Comparison of ENCODE assay signal across 27 cellular contexts in the genomic region with DNA sequence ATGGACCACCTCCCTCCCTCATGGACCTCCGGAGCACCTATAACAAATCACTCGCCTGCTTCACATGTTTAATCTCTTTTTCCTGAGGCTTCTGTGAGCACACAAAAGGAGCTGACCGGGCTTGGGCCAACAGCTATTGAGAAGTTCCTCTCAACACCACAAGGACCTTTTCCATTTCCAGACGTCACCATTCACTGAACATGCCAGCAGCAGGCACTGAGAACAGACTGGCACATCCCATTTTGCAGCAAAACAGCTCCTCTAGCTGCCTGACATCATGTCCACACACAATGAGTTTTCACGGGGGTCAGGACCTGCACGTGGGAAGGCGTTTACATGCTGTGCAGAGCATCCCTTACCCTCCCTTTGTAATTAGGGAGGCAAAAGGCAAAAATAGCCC. TPM values are rescaled to one million over a fixed set of nuclear protein-coding genes. Genes with fewer than 3 reads are reported as not detected.
DNase-seq lines count a peak whose midpoint lies in the region; ATAC-seq, FAIRE-seq and TF ChIP-seq lines count a peak whose summit lies in the region.
"Had no signal": no experiment of that assay in that cellular context is flagged by ENCODE, and none has a peak within 500 bp of the region (broad histone marks: within the 10 kb centered on the region; RNA-seq: fewer than 3 reads in every experiment).

No MANE protein-coding gene starts in this region.

- H3K4me3 ChIP-seq in bronchial epithelial cell (ENCODE audit: low read depth, low read length): no peak overlapping the region
- no peak overlapping the region for H3K4me3 ChIP-seq in thyroid gland (replicated peaks in 1 of 3)
- H3K4me3 ChIP-seq: BLaER1, GM12878 had no signal

- no peaks in the 10 kb centered on the region for H3K36me3 ChIP-seq in bronchial epithelial cell (ENCODE audit: control insufficient read depth, insufficient read depth, low read length)
- no peaks in the 10 kb centered on the region for H3K36me3 ChIP-seq in thyroid gland
- H3K36me3 ChIP-seq: BE2C, BLaER1 had no signal

- no peaks in the 10 kb centered on the region for H3K4me1 Mint-ChIP-seq in type B pancreatic cell (ENCODE audit: unreplicated experiment)
- H3K4me1 Mint-ChIP-seq: CD14-positive monocyte had no signal

- H3K27me3 ChIP-seq in bronchial epithelial cell (ENCODE audit: control insufficient read depth, insufficient read depth, low read length) (peaks cover 2% of the 10 kb centered on the region), thyroid gland (no peaks in the 10 kb centered on the region)
- H3K27me3 ChIP-seq: BLaER1 had no signal

- H3K9me3 ChIP-seq in thyroid gland: no peaks in the 10 kb centered on the region
- H3K9me3 ChIP-seq: BE2C, BLaER1, Caco-2 had no signal

- no peak for DNase-seq in Right ventricle myocardium superior
- DNase-seq in left ventricle myocardium superior: no peak
- DNase-seq in NCI-H2227 treated with DMSO at 0.1 percent for 48 hours (lab: John Stamatoyannopoulos, UW): peak; percentile 53
- no peak for DNase-seq in bronchial epithelial cell (ENCODE audit: low read depth)
- DNase-seq in thyroid gland: peak; percentile 16
- DNase-seq in type B pancreatic cell (ENCODE audit: extremely low spot score, unreplicated experiment): no peak
- no peak for DNase-seq in EL
- DNase-seq in SIG-M5 (lab: John Stamatoyannopoulos, UW): no peak
- DNase-seq: 8988T; ACHN; BE2C; C1 segment of cervical spinal cord; Caco-2; Calu3; CD4-positive, alpha-beta memory T cell; CD4-positive, CD25-positive, alpha-beta regulatory T cell; DMS79 treated with DMSO at 0.1 percent for 48 hours; GDM1 had no signal

- H3K27ac ChIP-seq in thyroid gland: no peak overlapping the region
- H3K27ac ChIP-seq: BLaER1 had no signal

- H3K4me1 ChIP-seq in thyroid gland: no peaks in the 10 kb centered on the region
- H3K4me1 ChIP-seq: BE2C, BLaER1, Caco-2 had no signal

- no peak for TF ChIP-seq POLR2A in thyroid gland (IDR thresholded peaks at IDR 0.05)

- 38 to 53% methylated on average over 7 of the region's 7 CpGs for WGBS in thyroid gland, 2 donors

- TF ChIP-seq CTCF in bronchial epithelial cell (IDR thresholded peaks at IDR 0.05; ENCODE audit: insufficient read depth, low read length, severe bottlenecking): no peak
- TF ChIP-seq CTCF in thyroid gland (IDR thresholded peaks at IDR 0.05): no peak
- no peak for TF ChIP-seq CTCF in type B pancreatic cell (conservative IDR thresholded peaks at IDR 0.05)

- no peak overlapping the region for H3K4me3 Mint-ChIP-seq in type B pancreatic cell
- H3K4me3 Mint-ChIP-seq: CD14-positive monocyte; CD4-positive, alpha-beta memory T cell; CD4-positive, CD25-positive, alpha-beta regulatory T cell had no signal

- no peaks in the 10 kb centered on the region for H3K36me3 Mint-ChIP-seq in type B pancreatic cell
- H3K36me3 Mint-ChIP-seq: CD14-positive monocyte; CD4-positive, alpha-beta memory T cell; CD4-positive, CD25-positive, alpha-beta regulatory T cell had no signal

- H3K27ac Mint-ChIP-seq in type B pancreatic cell: no peak overlapping the region
- H3K27ac Mint-ChIP-seq: CD14-positive monocyte; CD4-positive, CD25-positive, alpha-beta regulatory T cell had no signal

- FAIRE-seq in bronchial epithelial cell (lab: Jason Lieb, UNC): peak; percentile 79
- FAIRE-seq: A204.1, D721Med, GM12878, GM12892, GM18507 had no signal

- ATAC-seq in Right ventricle myocardium superior (ENCODE audit: poor library complexity) (peak; percentile 66), left ventricle myocardium superior (no peak)
- ATAC-seq: GM12878 had no signal

- peaks cover 47% of the 10 kb centered on the region for H3K27me3 Mint-ChIP-seq in type B pancreatic cell
- H3K27me3 Mint-ChIP-seq: CD4-positive, alpha-beta memory T cell had no signal

- intact Hi-C loops in Right ventricle myocardium superior (cut with DNase I) (no loop called here), left ventricle myocardium superior (cut with micrococcal nuclease) (no loop called here), thyroid gland (cut with DNase I) (no loop called here)

- H3K9me3 Mint-ChIP-seq in type B pancreatic cell: no peaks in the 10 kb centered on the region
- H3K9me3 Mint-ChIP-seq: CD14-positive monocyte; CD4-positive, alpha-beta memory T cell had no signal

RNA-seq across cellular contexts. Expression of a gene that starts 11.0 kb away (rescaled TPM):
- total RNA-seq in Right ventricle myocardium superior (5.8 TPM), left ventricle myocardium superior (8.2 TPM), bronchial epithelial cell (0.79 and 3.1 TPM in 2 replicates), thyroid gland (1 to 10 TPM in 2 of 4 donors, under 1 TPM in 2; 0.54 to 2.8 (median 0.92) TPM), type B pancreatic cell (ENCODE audit: low replicate concordance) (4.3 and 7.0 TPM in 2 replicates)
- total RNA-seq: A673, G401 had no signal

RNA-seq across cellular contexts. Expression of a gene that starts 40.3 kb away (rescaled TPM):
- total RNA-seq in Right ventricle myocardium superior: not detected
- not detected for total RNA-seq in left ventricle myocardium superior
- total RNA-seq in bronchial epithelial cell: not detected in 2 replicates
- under 1 TPM in 1 of 4 donors, not detected in 3; 0.27 TPM for total RNA-seq in thyroid gland
- total RNA-seq in type B pancreatic cell (ENCODE audit: low replicate concordance): not detected in 2 replicates
- total RNA-seq: A673; Caco-2; CD4-positive, alpha-beta memory T cell; CD4-positive, CD25-positive, alpha-beta regulatory T cell; G401; GM12878 had no signal

Comparison
In these comparisons a context has a peak if more than half of its experiments do, and no peak if none do; other contexts are left out.
1. DNase-seq: peak in NCI-H2227 treated with DMSO at 0.1 percent for 48 hours (single experiment) and thyroid gland (2 of 2); none in Right ventricle myocardium superior (single experiment), left ventricle myocardium superior (single experiment), bronchial epithelial cell (single experiment), type B pancreatic cell (single experiment), EL (single experiment) and SIG-M5 (single experiment).